9 cellular contexts compared by ENCODE assay signal in genomic region chr5:35212006-35212982, GRCh38. TPM values are rescaled to one million over a fixed set of nuclear protein-coding genes. Genes with fewer than 3 reads are reported as not detected.
DNase-seq lines count a peak whose midpoint lies in the region; ATAC-seq lines count a peak whose summit lies in the region.
"Had no signal": no experiment of that assay in that cellular context is flagged by ENCODE, and none has a peak within 500 bp of the region (broad histone marks: within the 10 kb centered on the region; RNA-seq: fewer than 3 reads in every experiment).

No MANE protein-coding gene starts in this region.

- peak; percentile 75 for ATAC-seq in GM18873 (IDR thresholded peaks at IDR 0.05; ENCODE audit: low FRiP score, unreplicated experiment)
- ATAC-seq in GM21576 (IDR thresholded peaks at IDR 0.05; ENCODE audit: unreplicated experiment) = peak; percentile 81
- peak; percentile 87 for ATAC-seq in HG03159 (IDR thresholded peaks at IDR 0.05; ENCODE audit: unreplicated experiment)
- ATAC-seq: natural killer cell treated with Interleukin-12 subunit alpha and Interleukin-12 subunit beta and Interleukin-15 and Interleukin-18, amount 100 ng/mL, for 72 hours had no signal

- DNase-seq in myocyte (ENCODE audit: low read depth) (peak; percentile 13), NCI-H82 treated with DMSO at 0.1 percent for 48 hours (lab: John Stamatoyannopoulos, UW; ENCODE audit: unreplicated experiment) (no peak), EL (no peak), NCI-H1417 (lab: John Stamatoyannopoulos, UW) (no peak)
- DNase-seq: DMS53 had no signal

RNA-seq across cellular contexts. Expression of gene PRLR, which starts 18.0 kb away (rescaled TPM):
- total RNA-seq in myocyte = not detected in 2 replicates
- not detected for polyA plus RNA-seq in myocyte (2012)
- total RNA-seq: natural killer cell treated with Interleukin-12 subunit alpha and Interleukin-12 subunit beta and Interleukin-15 and Interleukin-18, amount 100 ng/mL, for 72 hours had no signal
